In genomic region chr5:4989121-4989520, GRCh38 we compare ENCODE assay signal across 15 cellular contexts.
DNase-seq lines count a peak whose midpoint lies in the region; ATAC-seq, FAIRE-seq and TF ChIP-seq lines count a peak whose summit lies in the region.
"Had no signal": no experiment of that assay in that cellular context is flagged by ENCODE, and none has a peak within 500 bp of the region (broad histone marks: within the 10 kb centered on the region; RNA-seq: fewer than 3 reads in every experiment).

No MANE protein-coding gene starts in this region.

- no peaks in the 10 kb centered on the region for H3K9me3 ChIP-seq in heart right ventricle
- H3K9me3 ChIP-seq: A549, HAP-1 had no signal

- no peaks in the 10 kb centered on the region for H3K36me3 ChIP-seq in heart right ventricle
- H3K36me3 ChIP-seq: HAP-1 had no signal

- H3K27me3 ChIP-seq in heart right ventricle: no peaks in the 10 kb centered on the region

- intact Hi-C loops in heart right ventricle (cut with DNase I): no loop called here

- peak; percentile 82 for DNase-seq in RCC 7860 (ENCODE audit: low spot score)
- peak; percentile 62 for DNase-seq in glomerular visceral epithelial cell (ENCODE audit: extremely low spot score)
- DNase-seq in left kidney (ENCODE audit: low read depth, low spot score): peak; percentile 77
- no peak for DNase-seq in ecto neural progenitor cell (ENCODE audit: low spot score)
- no peak for DNase-seq in activated naive CD4-positive, alpha-beta T cell treated with anti-CD3 and anti-CD28 coated beads, Interleukin-2, amount 10 ng/mL, durations not matched to agents 7 days and 5 days
- DNase-seq in cortex of kidney (lab: John Stamatoyannopoulos, UW): no peak
- no peak for DNase-seq in heart right ventricle
- DNase-seq: Calu3; CD8-positive, alpha-beta T cell; DMS 273 treated with DMSO at 0.1 percent for 48 hours had no signal

- no peak for TF ChIP-seq CTCF in heart right ventricle (IDR thresholded peaks at IDR 0.05)

- no peak for ATAC-seq in heart right ventricle
- ATAC-seq: A549; CD8-positive, alpha-beta T cell had no signal

- FAIRE-seq in RCC 7860 (lab: Jason Lieb, UNC): peak; percentile 98
- FAIRE-seq: A549, H1 had no signal

- H3K36me3 Mint-ChIP-seq in activated naive CD4-positive, alpha-beta T cell treated with anti-CD3 and anti-CD28 coated beads, Interleukin-2, amount 10 ng/mL, durations not matched to agents 7 days and 5 days: no peaks in the 10 kb centered on the region
- H3K36me3 Mint-ChIP-seq: CD14-positive monocyte; CD8-positive, alpha-beta T cell had no signal

- CTCF ChIA-PET in activated naive CD4-positive, alpha-beta T cell treated with anti-CD3 and anti-CD28 coated beads, Interleukin-2, amount 10 ng/mL, durations not matched to agents 7 days and 5 days (lab: Charles Lee): no interaction called here

- no peaks in the 10 kb centered on the region for H3K9me3 Mint-ChIP-seq in activated naive CD4-positive, alpha-beta T cell treated with anti-CD3 and anti-CD28 coated beads, Interleukin-2, amount 10 ng/mL, durations not matched to agents 7 days and 5 days
- H3K9me3 Mint-ChIP-seq: CD8-positive, alpha-beta T cell had no signal

- H3K4me3 ChIP-seq in heart right ventricle: no peak overlapping the region
- H3K4me3 ChIP-seq: A549, HAP-1 had no signal

- no peaks in the 10 kb centered on the region for H3K4me1 ChIP-seq in heart right ventricle
- H3K4me1 ChIP-seq: A549, HAP-1 had no signal

- no peak overlapping the region for H3K27ac ChIP-seq in heart right ventricle
- H3K27ac ChIP-seq: A549, HL-60 had no signal

- H3K4me3 Mint-ChIP-seq in activated naive CD4-positive, alpha-beta T cell treated with anti-CD3 and anti-CD28 coated beads, Interleukin-2, amount 10 ng/mL, durations not matched to agents 7 days and 5 days: no peak overlapping the region
- H3K4me3 Mint-ChIP-seq: CD14-positive monocyte; CD8-positive, alpha-beta T cell had no signal

- H3K27ac Mint-ChIP-seq in activated naive CD4-positive, alpha-beta T cell treated with anti-CD3 and anti-CD28 coated beads, Interleukin-2, amount 10 ng/mL, durations not matched to agents 7 days and 5 days: no peak overlapping the region
- H3K27ac Mint-ChIP-seq: CD14-positive monocyte; CD8-positive, alpha-beta T cell had no signal

- H3K27me3 Mint-ChIP-seq in activated naive CD4-positive, alpha-beta T cell treated with anti-CD3 and anti-CD28 coated beads, Interleukin-2, amount 10 ng/mL, durations not matched to agents 7 days and 5 days: no peaks in the 10 kb centered on the region

- WGBS in heart right ventricle, 2 donors: 85 to 91% methylated on average over 1 of the region's 1 CpG

- H3K4me1 Mint-ChIP-seq in activated naive CD4-positive, alpha-beta T cell treated with anti-CD3 and anti-CD28 coated beads, Interleukin-2, amount 10 ng/mL, durations not matched to agents 7 days and 5 days: no peaks in the 10 kb centered on the region
- H3K4me1 Mint-ChIP-seq: CD14-positive monocyte had no signal

Comparison
In these comparisons a context has a peak if more than half of its experiments do, and no peak if none do; other contexts are left out.
1. DNase-seq: peak in RCC 7860 (single experiment), glomerular visceral epithelial cell (single experiment) and left kidney (single experiment); none in ecto neural progenitor cell (single experiment), activated naive CD4-positive, alpha-beta T cell treated with anti-CD3 and anti-CD28 coated beads, Interleukin-2, amount 10 ng/mL, durations not matched to agents 7 days and 5 days (single experiment), cortex of kidney (single experiment) and heart right ventricle (0 of 2).